In the genomic region with DNA sequence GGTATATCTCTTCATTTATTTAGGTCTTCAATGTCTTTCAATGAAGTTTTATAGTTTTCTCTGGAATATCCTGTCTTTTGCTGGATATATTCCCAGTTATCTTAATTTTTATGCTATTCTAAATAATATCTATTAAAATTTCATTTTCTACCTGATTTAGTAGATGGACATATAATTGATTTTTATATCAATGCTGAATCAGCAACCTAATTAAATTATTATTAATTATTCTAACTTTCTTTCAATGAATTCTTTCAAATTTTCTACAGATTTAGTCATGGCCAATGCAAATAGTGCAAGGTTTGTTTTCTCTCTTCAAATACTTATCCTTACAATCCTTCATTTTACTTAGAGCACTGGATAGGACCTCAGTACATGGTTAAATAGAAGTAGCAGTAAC, we compare ENCODE assay signal across 23 cellular contexts. TPM values are rescaled to one million over a fixed set of nuclear protein-coding genes. Genes with fewer than 3 reads are reported as not detected.
DNase-seq lines count a peak whose midpoint lies in the region; ATAC-seq, FAIRE-seq and TF ChIP-seq lines count a peak whose summit lies in the region.
"Had no signal": no experiment of that assay in that cellular context is flagged by ENCODE, and none has a peak within 500 bp of the region (broad histone marks: within the 10 kb centered on the region; RNA-seq: fewer than 3 reads in every experiment).

No MANE protein-coding gene starts in this region.

- no peak overlapping the region for H3K4me3 ChIP-seq in pancreas
- H3K4me3 ChIP-seq: BLaER1 treated with 17β-estradiol and CSF1 and Interleukin-3, amounts not matched to agents 10 nM and 100 nM; GM12878 had no signal

- no peak overlapping the region for H3K4me3 Mint-ChIP-seq in central memory CD8-positive, alpha-beta T cell
- no peak overlapping the region for H3K4me3 Mint-ChIP-seq in immature natural killer cell
- H3K4me3 Mint-ChIP-seq: B cell; CD4-positive, alpha-beta T cell; CD8-positive, alpha-beta T cell had no signal

- peaks cover 0 to 8% (median 0%) of the 10 kb centered on the region in 3 donors for H3K36me3 ChIP-seq in pancreas

- no peaks in the 10 kb centered on the region for H3K9me3 ChIP-seq in pancreas
- H3K9me3 ChIP-seq: BLaER1 treated with 17β-estradiol and CSF1 and Interleukin-3, amounts not matched to agents 10 nM and 100 nM; Caco-2 had no signal

- FAIRE-seq in A204.1 (lab: Jason Lieb, UNC) (peak; percentile 83), RCC 7860 (lab: Jason Lieb, UNC) (peak; percentile 12), pancreas (lab: Jason Lieb, UNC) (peak; percentile 72)
- FAIRE-seq: D721Med, GM12878, GM12892, GM18507 had no signal

- intact Hi-C loops in pancreas (cut with DNase I) = no loop called here

- H3K27ac ChIP-seq in pancreas = no peak overlapping the region
- H3K27ac ChIP-seq: 22Rv1; BLaER1 treated with 17β-estradiol and CSF1 and Interleukin-3, amounts not matched to agents 10 nM and 100 nM; C4-2B had no signal

- TF ChIP-seq CTCF in pancreas (IDR thresholded peaks at IDR 0.05) = no peak

- H3K9me3 Mint-ChIP-seq in central memory CD8-positive, alpha-beta T cell = no peaks in the 10 kb centered on the region
- no peaks in the 10 kb centered on the region for H3K9me3 Mint-ChIP-seq in immature natural killer cell
- H3K9me3 Mint-ChIP-seq: CD4-positive, alpha-beta T cell; CD8-positive, alpha-beta T cell had no signal

- H3K4me1 Mint-ChIP-seq in central memory CD8-positive, alpha-beta T cell = no peaks in the 10 kb centered on the region
- H3K4me1 Mint-ChIP-seq in immature natural killer cell = peaks cover 1 to 17% of the 10 kb centered on the region in 2 donors

- no peak for DNase-seq in RCC 7860 (ENCODE audit: low spot score)
- DNase-seq in central memory CD8-positive, alpha-beta T cell (ENCODE audit: low spot score in 2 of 2) = no peak
- no peak for DNase-seq in pancreas
- DNase-seq in immature natural killer cell = no peak
- no peak for DNase-seq in DMS79 (lab: John Stamatoyannopoulos, UW)
- DNase-seq: AML-193; Caco-2; Calu3; CD4-positive, alpha-beta T cell; CD8-positive, alpha-beta T cell; DND-41; EL; GDM1 had no signal

- no peak for ATAC-seq in central memory CD8-positive, alpha-beta T cell (replicated peaks; ENCODE audit: extremely low read depth, poor library complexity, severe bottlenecking)
- ATAC-seq in pancreas (no peak), HG03520 (IDR thresholded peaks at IDR 0.05; ENCODE audit: unreplicated experiment) (no peak)
- ATAC-seq: CD8-positive, alpha-beta T cell; GM12878 had no signal

- H3K4me1 ChIP-seq in pancreas = peaks cover 0 to 3% (median 2%) of the 10 kb centered on the region in 3 donors

- H3K27ac Mint-ChIP-seq in central memory CD8-positive, alpha-beta T cell (ENCODE audit: low read depth) = peak overlapping the region; percentile 5
- no peak overlapping the region for H3K27ac Mint-ChIP-seq in immature natural killer cell
- H3K27ac Mint-ChIP-seq: CD4-positive, alpha-beta T cell; CD8-positive, alpha-beta T cell had no signal

- H3K27me3 ChIP-seq in pancreas = no peaks in the 10 kb centered on the region
- H3K27me3 ChIP-seq: BLaER1 treated with 17β-estradiol and CSF1 and Interleukin-3, amounts not matched to agents 10 nM and 100 nM had no signal

- H3K27me3 Mint-ChIP-seq in central memory CD8-positive, alpha-beta T cell = no peaks in the 10 kb centered on the region
- H3K27me3 Mint-ChIP-seq in immature natural killer cell (ENCODE audit: low read depth in 3 of 3) = peaks cover 1 to 3% (median 1%) of the 10 kb centered on the region in 3 donors
- H3K27me3 Mint-ChIP-seq: B cell; CD4-positive, alpha-beta T cell had no signal

- H3K36me3 Mint-ChIP-seq in central memory CD8-positive, alpha-beta T cell (ENCODE audit: insufficient read depth) = peaks cover 13% of the 10 kb centered on the region
- H3K36me3 Mint-ChIP-seq in immature natural killer cell = peaks cover 13 to 51% (median 24%) of the 10 kb centered on the region in 3 donors

RNA-seq across cellular contexts. Expression of a gene that starts 56.8 kb away (rescaled TPM):
- 10 to 100 TPM; 15.0 to 24.3 (median 18.4) TPM for total RNA-seq in pancreas
- polyA plus RNA-seq in pancreas = 10 to 100 TPM in 1 of 2 donors, 1 to 10 TPM in 1; 5.1 to 10.9 TPM
- 10 to 100 TPM in 1 of 3 donors, 1 to 10 TPM in 2; 2.2 to 13.0 (median 9.6) TPM for polyA plus RNA-seq in immature natural killer cell
